ENCODE assay signal across 1 cellular context in genomic region chr7:108012499-108013430, GRCh38.
TF ChIP-seq lines count a peak whose summit lies in the region.

No MANE protein-coding gene starts in this region.

TF ChIP-seq in K562, 482 proteins besides CTCF, POLR2A, EP300 and RAD21 (continued from another document and continues in another):
- TF ChIP-seq, protein P1, sequence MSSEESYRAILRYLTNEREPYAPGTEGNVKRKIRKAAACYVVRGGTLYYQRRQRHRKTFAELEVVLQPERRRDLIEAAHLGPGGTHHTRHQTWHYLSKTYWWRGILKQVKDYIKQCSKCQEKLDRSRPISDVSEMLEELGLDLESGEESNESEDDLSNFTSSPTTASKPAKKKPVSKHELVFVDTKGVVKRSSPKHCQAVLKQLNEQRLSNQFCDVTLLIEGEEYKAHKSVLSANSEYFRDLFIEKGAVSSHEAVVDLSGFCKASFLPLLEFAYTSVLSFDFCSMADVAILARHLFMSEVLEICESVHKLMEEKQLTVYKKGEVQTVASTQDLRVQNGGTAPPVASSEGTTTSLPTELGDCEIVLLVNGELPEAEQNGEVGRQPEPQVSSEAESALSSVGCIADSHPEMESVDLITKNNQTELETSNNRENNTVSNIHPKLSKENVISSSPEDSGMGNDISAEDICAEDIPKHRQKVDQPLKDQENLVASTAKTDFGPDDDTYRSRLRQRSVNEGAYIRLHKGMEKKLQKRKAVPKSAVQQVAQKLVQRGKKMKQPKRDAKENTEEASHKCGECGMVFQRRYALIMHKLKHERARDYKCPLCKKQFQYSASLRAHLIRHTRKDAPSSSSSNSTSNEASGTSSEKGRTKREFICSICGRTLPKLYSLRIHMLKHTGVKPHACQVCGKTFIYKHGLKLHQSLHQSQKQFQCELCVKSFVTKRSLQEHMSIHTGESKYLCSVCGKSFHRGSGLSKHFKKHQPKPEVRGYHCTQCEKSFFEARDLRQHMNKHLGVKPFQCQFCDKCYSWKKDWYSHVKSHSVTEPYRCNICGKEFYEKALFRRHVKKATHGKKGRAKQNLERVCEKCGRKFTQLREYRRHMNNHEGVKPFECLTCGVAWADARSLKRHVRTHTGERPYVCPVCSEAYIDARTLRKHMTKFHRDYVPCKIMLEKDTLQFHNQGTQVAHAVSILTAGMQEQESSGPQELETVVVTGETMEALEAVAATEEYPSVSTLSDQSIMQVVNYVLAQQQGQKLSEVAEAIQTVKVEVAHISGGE (CRISPR knock-in tag; IDR thresholded peaks at IDR 0.05), result peak in 1 of 3 experiments; percentile 72; a peak in 2 of 6 replicates
- TF ChIP-seq PHF8 (IDR thresholded peaks at IDR 0.05; ENCODE audit: borderline replicate concordance, low read length), result no peak
- TF ChIP-seq DPF2 (IDR thresholded peaks at IDR 0.05), result peak; percentile 99
- TF ChIP-seq RAD51 (IDR thresholded peaks at IDR 0.05; ENCODE audit: borderline replicate concordance, low read depth), result peak; percentile 46; the same call in 1 of the 2 replicates
- TF ChIP-seq, protein P2, sequence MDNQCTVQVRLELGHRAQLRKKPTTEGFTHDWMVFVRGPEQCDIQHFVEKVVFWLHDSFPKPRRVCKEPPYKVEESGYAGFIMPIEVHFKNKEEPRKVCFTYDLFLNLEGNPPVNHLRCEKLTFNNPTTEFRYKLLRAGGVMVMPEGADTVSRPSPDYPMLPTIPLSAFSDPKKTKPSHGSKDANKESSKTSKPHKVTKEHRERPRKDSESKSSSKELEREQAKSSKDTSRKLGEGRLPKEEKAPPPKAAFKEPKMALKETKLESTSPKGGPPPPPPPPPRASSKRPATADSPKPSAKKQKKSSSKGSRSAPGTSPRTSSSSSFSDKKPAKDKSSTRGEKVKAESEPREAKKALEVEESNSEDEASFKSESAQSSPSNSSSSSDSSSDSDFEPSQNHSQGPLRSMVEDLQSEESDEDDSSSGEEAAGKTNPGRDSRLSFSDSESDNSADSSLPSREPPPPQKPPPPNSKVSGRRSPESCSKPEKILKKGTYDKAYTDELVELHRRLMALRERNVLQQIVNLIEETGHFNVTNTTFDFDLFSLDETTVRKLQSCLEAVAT (IDR thresholded peaks at IDR 0.05), result peak; percentile 29 to 47; a peak in 1 of 4 replicates
- peak; percentile 72; the same call in 1 of the 2 replicates for TF ChIP-seq CTBP1 (IDR thresholded peaks at IDR 0.05; ENCODE audit: borderline replicate concordance)
- TF ChIP-seq SRF (CRISPR knock-in tag; IDR thresholded peaks at IDR 0.05), result peak in 1 of 2 experiments; percentile 52; a peak in 1 of 4 replicates
- TF ChIP-seq, protein P3, sequence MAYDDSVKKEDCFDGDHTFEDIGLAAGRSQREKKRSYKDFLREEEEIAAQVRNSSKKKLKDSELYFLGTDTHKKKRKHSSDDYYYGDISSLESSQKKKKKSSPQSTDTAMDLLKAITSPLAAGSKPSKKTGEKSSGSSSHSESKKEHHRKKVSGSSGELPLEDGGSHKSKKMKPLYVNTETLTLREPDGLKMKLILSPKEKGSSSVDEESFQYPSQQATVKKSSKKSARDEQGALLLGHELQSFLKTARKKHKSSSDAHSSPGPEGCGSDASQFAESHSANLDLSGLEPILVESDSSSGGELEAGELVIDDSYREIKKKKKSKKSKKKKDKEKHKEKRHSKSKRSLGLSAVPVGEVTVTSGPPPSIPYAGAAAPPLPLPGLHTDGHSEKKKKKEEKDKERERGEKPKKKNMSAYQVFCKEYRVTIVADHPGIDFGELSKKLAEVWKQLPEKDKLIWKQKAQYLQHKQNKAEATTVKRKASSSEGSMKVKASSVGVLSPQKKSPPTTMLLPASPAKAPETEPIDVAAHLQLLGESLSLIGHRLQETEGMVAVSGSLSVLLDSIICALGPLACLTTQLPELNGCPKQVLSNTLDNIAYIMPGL (CRISPR knock-in tag; IDR thresholded peaks at IDR 0.05), result no peak
- no peak for TF ChIP-seq PRMT5 (CRISPR knock-in tag; IDR thresholded peaks at IDR 0.05)
- no peak for TF ChIP-seq ZBED1 (IDR thresholded peaks at IDR 0.05)
- TF ChIP-seq, protein P4, sequence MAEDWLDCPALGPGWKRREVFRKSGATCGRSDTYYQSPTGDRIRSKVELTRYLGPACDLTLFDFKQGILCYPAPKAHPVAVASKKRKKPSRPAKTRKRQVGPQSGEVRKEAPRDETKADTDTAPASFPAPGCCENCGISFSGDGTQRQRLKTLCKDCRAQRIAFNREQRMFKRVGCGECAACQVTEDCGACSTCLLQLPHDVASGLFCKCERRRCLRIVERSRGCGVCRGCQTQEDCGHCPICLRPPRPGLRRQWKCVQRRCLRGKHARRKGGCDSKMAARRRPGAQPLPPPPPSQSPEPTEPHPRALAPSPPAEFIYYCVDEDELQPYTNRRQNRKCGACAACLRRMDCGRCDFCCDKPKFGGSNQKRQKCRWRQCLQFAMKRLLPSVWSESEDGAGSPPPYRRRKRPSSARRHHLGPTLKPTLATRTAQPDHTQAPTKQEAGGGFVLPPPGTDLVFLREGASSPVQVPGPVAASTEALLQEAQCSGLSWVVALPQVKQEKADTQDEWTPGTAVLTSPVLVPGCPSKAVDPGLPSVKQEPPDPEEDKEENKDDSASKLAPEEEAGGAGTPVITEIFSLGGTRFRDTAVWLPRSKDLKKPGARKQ (CRISPR knock-in tag; IDR thresholded peaks at IDR 0.05), result no peak
- peak; percentile 78 for TF ChIP-seq MTA1 (IDR thresholded peaks at IDR 0.05; ENCODE audit: borderline replicate concordance)
- TF ChIP-seq ARNT (IDR thresholded peaks at IDR 0.05), result peak; percentile 92 to 98
- no peak for TF ChIP-seq ARHGAP35 (IDR thresholded peaks at IDR 0.05; ENCODE audit: partially characterized antibody)
- TF ChIP-seq KLF10 (CRISPR knock-in tag; IDR thresholded peaks at IDR 0.05), result no peak
- TF ChIP-seq CBFA2T2 (conservative IDR thresholded peaks at IDR 0.05), result peak; percentile 95
- TF ChIP-seq ZEB2 (IDR thresholded peaks at IDR 0.05), result peak; percentile 86
- TF ChIP-seq, protein P5, sequence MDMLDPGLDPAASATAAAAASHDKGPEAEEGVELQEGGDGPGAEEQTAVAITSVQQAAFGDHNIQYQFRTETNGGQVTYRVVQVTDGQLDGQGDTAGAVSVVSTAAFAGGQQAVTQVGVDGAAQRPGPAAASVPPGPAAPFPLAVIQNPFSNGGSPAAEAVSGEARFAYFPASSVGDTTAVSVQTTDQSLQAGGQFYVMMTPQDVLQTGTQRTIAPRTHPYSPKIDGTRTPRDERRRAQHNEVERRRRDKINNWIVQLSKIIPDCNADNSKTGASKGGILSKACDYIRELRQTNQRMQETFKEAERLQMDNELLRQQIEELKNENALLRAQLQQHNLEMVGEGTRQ (CRISPR knock-in tag; IDR thresholded peaks at IDR 0.05), result no peak
- no peak for TF ChIP-seq ZNF124 (CRISPR knock-in tag; IDR thresholded peaks at IDR 0.05)
- TF ChIP-seq SAFB (IDR thresholded peaks at IDR 0.05; ENCODE audit: borderline replicate concordance, low read depth, low read length), result no peak
- TF ChIP-seq ZFX (CRISPR knock-in tag; IDR thresholded peaks at IDR 0.05), result no peak
- no peak for TF ChIP-seq SIX5 (IDR thresholded peaks at IDR 0.05; ENCODE audit: borderline replicate concordance in 1 of 2, insufficient read depth in 1 of 2, low read depth in 1 of 2, low read length in 2 of 2)
- TF ChIP-seq HMG20A (CRISPR knock-in tag; conservative IDR thresholded peaks at IDR 0.05), result no peak
- no peak for TF ChIP-seq ZFP36 (IDR thresholded peaks at IDR 0.05; ENCODE audit: low read depth, low read length, partially characterized antibody)
- TF ChIP-seq MED1 (CRISPR knock-in tag; IDR thresholded peaks at IDR 0.05; ENCODE audit: borderline replicate concordance), result no peak
- TF ChIP-seq ZNF354B (CRISPR knock-in tag; IDR thresholded peaks at IDR 0.05), result no peak
- no peak for TF ChIP-seq SREBF2 (CRISPR knock-in tag; IDR thresholded peaks at IDR 0.05)
- TF ChIP-seq JUND (IDR thresholded peaks at IDR 0.05; ENCODE audit: borderline replicate concordance, low read depth, low read length), result peak; percentile 95
- TF ChIP-seq JUND (tag; IDR thresholded peaks at IDR 0.05; ENCODE audit: borderline replicate concordance, low read depth, low read length), result peak; percentile 96; the same call in 2 of the 3 replicates
- TF ChIP-seq ILK (tag; IDR thresholded peaks at IDR 0.05; ENCODE audit: borderline replicate concordance, low read depth), result no peak
- no peak for TF ChIP-seq ATF2 (CRISPR knock-in tag; IDR thresholded peaks at IDR 0.05)
- TF ChIP-seq MEF2D (tag; conservative IDR thresholded peaks at IDR 0.05; ENCODE audit: low read depth), result peak; percentile 63; the same call in 1 of the 2 replicates
- peak; percentile 97 for TF ChIP-seq SMARCE1 (IDR thresholded peaks at IDR 0.05)
- no peak for TF ChIP-seq EWSR1 (IDR thresholded peaks at IDR 0.05; ENCODE audit: borderline replicate concordance, low read depth, partially characterized antibody)
- peak; percentile 76; the same call in 1 of the 2 replicates for TF ChIP-seq HDGF (IDR thresholded peaks at IDR 0.05)
- no peak for TF ChIP-seq ETV6 (IDR thresholded peaks at IDR 0.05; ENCODE audit: borderline replicate concordance in 1 of 2, low read depth in 2 of 2, low read length in 1 of 2)
- TF ChIP-seq ETV6 (CRISPR knock-in tag; IDR thresholded peaks at IDR 0.05; ENCODE audit: borderline replicate concordance), result no peak
- TF ChIP-seq NFE2L1 (tag; IDR thresholded peaks at IDR 0.05; ENCODE audit: borderline replicate concordance, low read depth), result peak; percentile 50; the same call in 1 of the 2 replicates
- TF ChIP-seq NEUROD1 (IDR thresholded peaks at IDR 0.05; ENCODE audit: borderline replicate concordance, low read depth, low read length, partially characterized antibody), result no peak
- TF ChIP-seq TAL1 (IDR thresholded peaks at IDR 0.05), result peak; percentile 91
- TF ChIP-seq GATAD2A (IDR thresholded peaks at IDR 0.05), result no peak
- TF ChIP-seq NR1H2 (CRISPR knock-in tag; IDR thresholded peaks at IDR 0.05), result 0 out of 2 replicates have a peak, but pooled peaks have one; percentile 69
- TF ChIP-seq POLR2AphosphoS5 (IDR thresholded peaks at IDR 0.05; ENCODE audit: control insufficient read depth, insufficient read depth, low read depth, low read length), result peak; percentile 86; the same call in 1 of the 2 replicates
- peak; percentile 81; the same call in 1 of the 2 replicates for TF ChIP-seq FOXM1 (IDR thresholded peaks at IDR 0.05; ENCODE audit: low read depth)
- no peak for TF ChIP-seq FOXM1 (CRISPR knock-in tag; IDR thresholded peaks at IDR 0.05; ENCODE audit: low read depth)
- no peak for TF ChIP-seq SRSF3 (IDR thresholded peaks at IDR 0.05; ENCODE audit: insufficient read depth, low read length)
- TF ChIP-seq, protein P6, sequence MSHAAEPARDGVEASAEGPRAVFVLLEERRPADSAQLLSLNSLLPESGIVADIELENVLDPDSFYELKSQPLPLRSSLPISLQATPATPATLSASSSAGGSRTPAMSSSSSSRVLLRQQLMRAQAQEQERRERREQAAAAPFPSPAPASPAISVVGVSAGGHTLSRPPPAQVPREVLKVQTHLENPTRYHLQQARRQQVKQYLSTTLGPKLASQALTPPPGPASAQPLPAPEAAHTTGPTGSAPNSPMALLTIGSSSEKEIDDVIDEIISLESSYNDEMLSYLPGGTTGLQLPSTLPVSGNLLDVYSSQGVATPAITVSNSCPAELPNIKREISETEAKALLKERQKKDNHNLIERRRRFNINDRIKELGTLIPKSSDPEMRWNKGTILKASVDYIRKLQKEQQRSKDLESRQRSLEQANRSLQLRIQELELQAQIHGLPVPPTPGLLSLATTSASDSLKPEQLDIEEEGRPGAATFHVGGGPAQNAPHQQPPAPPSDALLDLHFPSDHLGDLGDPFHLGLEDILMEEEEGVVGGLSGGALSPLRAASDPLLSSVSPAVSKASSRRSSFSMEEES (CRISPR knock-in tag; IDR thresholded peaks at IDR 0.05), result no peak
- TF ChIP-seq RFX5 (IDR thresholded peaks at IDR 0.05; ENCODE audit: low read depth, low read length), result peak; percentile 78; the same call in 1 of the 2 replicates
- TF ChIP-seq CREB5 (CRISPR knock-in tag; IDR thresholded peaks at IDR 0.05), result no peak
- no peak for TF ChIP-seq RUNX1 (IDR thresholded peaks at IDR 0.05; ENCODE audit: low read depth)
- TF ChIP-seq, protein P7, sequence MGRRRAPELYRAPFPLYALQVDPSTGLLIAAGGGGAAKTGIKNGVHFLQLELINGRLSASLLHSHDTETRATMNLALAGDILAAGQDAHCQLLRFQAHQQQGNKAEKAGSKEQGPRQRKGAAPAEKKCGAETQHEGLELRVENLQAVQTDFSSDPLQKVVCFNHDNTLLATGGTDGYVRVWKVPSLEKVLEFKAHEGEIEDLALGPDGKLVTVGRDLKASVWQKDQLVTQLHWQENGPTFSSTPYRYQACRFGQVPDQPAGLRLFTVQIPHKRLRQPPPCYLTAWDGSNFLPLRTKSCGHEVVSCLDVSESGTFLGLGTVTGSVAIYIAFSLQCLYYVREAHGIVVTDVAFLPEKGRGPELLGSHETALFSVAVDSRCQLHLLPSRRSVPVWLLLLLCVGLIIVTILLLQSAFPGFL (CRISPR knock-in tag; IDR thresholded peaks at IDR 0.05), result peak; percentile 19; the same call in 1 of the 2 replicates
- TF ChIP-seq HEY1 (CRISPR knock-in tag; IDR thresholded peaks at IDR 0.05; ENCODE audit: borderline replicate concordance), result no peak
- TF ChIP-seq NR3C1 (CRISPR knock-in tag; IDR thresholded peaks at IDR 0.05), result no peak
- peak; percentile 95 for TF ChIP-seq TEAD4 (IDR thresholded peaks at IDR 0.05; ENCODE audit: low read length)
- no peak for TF ChIP-seq TEAD4 (CRISPR knock-in tag; IDR thresholded peaks at IDR 0.05; ENCODE audit: borderline replicate concordance)
- peak; percentile 90 for TF ChIP-seq HMGN3 (IDR thresholded peaks at IDR 0.05; ENCODE audit: borderline replicate concordance, extremely low read depth, insufficient read length, low read depth, low read length)
- 0 out of 2 replicates have a peak, but pooled peaks have one; percentile 9 for TF ChIP-seq FOXJ2 (tag; IDR thresholded peaks at IDR 0.05)
- peak; percentile 67; the same call in 1 of the 2 replicates for TF ChIP-seq MIER1 (IDR thresholded peaks at IDR 0.05; ENCODE audit: low read depth)
- peak; percentile 12; the same call in 1 of the 2 replicates for TF ChIP-seq TEAD2 (tag; IDR thresholded peaks at IDR 0.05)
